In genomic region chr2:148538375-148538774, GRCh38 we compare ENCODE assay signal across 19 cellular contexts.
DNase-seq lines count a peak whose midpoint lies in the region; ATAC-seq and TF ChIP-seq lines count a peak whose summit lies in the region.
"Had no signal": no experiment of that assay in that cellular context is flagged by ENCODE, and none has a peak within 500 bp of the region (broad histone marks: within the 10 kb centered on the region; RNA-seq: fewer than 3 reads in every experiment).

No MANE protein-coding gene starts in this region.

- CTCF ChIA-PET in SK-N-SH (lab: Yijun Ruan, JAX): interaction anchor here (1.2 to 2.4 kb wide), 3 partner anchors 10 to 29 kb away, joined by 3 to 12 read pairs (median 4); no protein-coding TSS in a partner anchor
- CTCF ChIA-PET in activated naive CD4-positive, alpha-beta T cell treated with anti-CD3 and anti-CD28 coated beads, Interleukin-2, amount 10 ng/mL, durations not matched to agents 7 days and 5 days (lab: Charles Lee): interaction anchor here (0.6 to 2.9 kb wide), 7 partner anchors 13 to 108 kb away, joined by 3 to 9 read pairs (median 4); no protein-coding TSS in a partner anchor

- no peak overlapping the region for H3K9ac ChIP-seq in SK-N-SH

- H3F3A ChIP-seq in SK-N-SH (replicated peaks; ENCODE audit: insufficient read depth): no peaks in the 10 kb centered on the region

- POLR2A ChIA-PET in SK-N-SH (lab: Yijun Ruan, JAX): no interaction called here
- POLR2A ChIA-PET in naive thymus-derived CD8-positive, alpha-beta T cell (lab: Charles Lee): interaction anchor here (0.5 to 6.9 kb wide), 6 partner anchors 8 to 55 kb away, joined by 3 to 62 read pairs (median 8); no protein-coding TSS in a partner anchor

- WGBS in SK-N-SH (ENCODE audit: low lambda C conversion rate): 42% methylated on average over 1 of the region's 1 CpG

- peaks cover 4% of the 10 kb centered on the region for H3K27me3 Mint-ChIP-seq in activated naive CD4-positive, alpha-beta T cell treated with anti-CD3 and anti-CD28 coated beads, Interleukin-2, amount 10 ng/mL, durations not matched to agents 7 days and 5 days
- H3K27me3 Mint-ChIP-seq in naive thymus-derived CD8-positive, alpha-beta T cell: no peaks in the 10 kb centered on the region
- H3K27me3 Mint-ChIP-seq: CD8-positive, alpha-beta memory T cell had no signal

- TF ChIP-seq RAD21 in SK-N-SH (IDR thresholded peaks at IDR 0.05; ENCODE audit: low read length): peak; percentile 23

- no peak overlapping the region for H3K4me3 Mint-ChIP-seq in activated naive CD4-positive, alpha-beta T cell treated with anti-CD3 and anti-CD28 coated beads, Interleukin-2, amount 10 ng/mL, durations not matched to agents 7 days and 5 days
- H3K4me3 Mint-ChIP-seq in naive thymus-derived CD8-positive, alpha-beta T cell: peak overlapping the region in 3 of 10 donors; percentile 14 to 33 (median 15)

- H3K27ac ChIP-seq in SK-N-SH (ENCODE audit: low read depth in 2 of 2, low read length in 1 of 2): no peak overlapping the region

- DNase-seq in SK-N-SH (peak; percentile 28), UCSD-AML1 (lab: John Stamatoyannopoulos, UW; ENCODE audit: unreplicated experiment) (peak; percentile 22), sciatic nerve (ENCODE audit: low spot score) (no peak), SW 1271 (lab: John Stamatoyannopoulos, UW) (no peak)
- DNase-seq in activated naive CD4-positive, alpha-beta T cell treated with anti-CD3 and anti-CD28 coated beads, Interleukin-2, amount 10 ng/mL, durations not matched to agents 7 days and 5 days: no peak
- no peak for DNase-seq in activated naive CD4-positive, alpha-beta T cell treated with Interleukin-2 at 50 U/mL for 16 hours
- peak in 1 of 10 donors; percentile 16 for DNase-seq in naive thymus-derived CD8-positive, alpha-beta T cell
- DNase-seq: 8988T; BE2C; CD8-positive, alpha-beta memory T cell; DMS79 treated with DMSO at 0.1 percent for 48 hours; KBM-7; NCI-H1048; NCI-H1436 treated with DMSO at 0.1 percent for 48 hours; NCI-H2029 treated with DMSO at 0.1 percent for 48 hours; NCI-H510A; NCI-H774 had no signal

- H3K36me3 ChIP-seq in SK-N-SH (replicated peaks in 1 of 2; ENCODE audit: control insufficient read depth in 1 of 2, insufficient read depth in 2 of 2, low read length in 1 of 2): no peaks in the 10 kb centered on the region
- H3K36me3 ChIP-seq: BE2C had no signal

- peaks cover 0 to 7% of the 10 kb centered on the region in 2 experiments; a peak in 1 of 4 replicates for H3K4me1 ChIP-seq in SK-N-SH (ENCODE audit: control insufficient read depth in 1 of 2, insufficient read depth in 2 of 2, low read depth in 1 of 2, low read length in 1 of 2)
- H3K4me1 ChIP-seq: BE2C had no signal

- no peak for ATAC-seq in SK-N-SH treated with all-trans-retinoic acid at 6 μM for 48 hours
- ATAC-seq in naive thymus-derived CD8-positive, alpha-beta T cell: peak; percentile 60 to 65
- ATAC-seq in sciatic nerve: no peak
- ATAC-seq: Panc1 had no signal

- no peaks in the 10 kb centered on the region; the same call in 1 of the 2 replicates for H3K27me3 ChIP-seq in SK-N-SH (ENCODE audit: insufficient read depth)
- H3K27me3 ChIP-seq: BE2C had no signal

- H3K9me3 Mint-ChIP-seq in activated naive CD4-positive, alpha-beta T cell treated with anti-CD3 and anti-CD28 coated beads, Interleukin-2, amount 10 ng/mL, durations not matched to agents 7 days and 5 days: no peaks in the 10 kb centered on the region
- H3K9me3 Mint-ChIP-seq in naive thymus-derived CD8-positive, alpha-beta T cell: no peaks in the 10 kb centered on the region

- H3K79me2 ChIP-seq in SK-N-SH (ENCODE audit: insufficient read depth): no peaks in the 10 kb centered on the region

- H4K20me1 ChIP-seq in SK-N-SH (ENCODE audit: insufficient read depth): no peaks in the 10 kb centered on the region

- no peak overlapping the region for H3K4me3 ChIP-seq in SK-N-SH (ENCODE audit: low read depth in 2 of 2, low read length in 1 of 2)

- no peaks in the 10 kb centered on the region for H3K9me2 ChIP-seq in SK-N-SH

- H3K4me1 Mint-ChIP-seq in activated naive CD4-positive, alpha-beta T cell treated with anti-CD3 and anti-CD28 coated beads, Interleukin-2, amount 10 ng/mL, durations not matched to agents 7 days and 5 days: peaks cover 35% of the 10 kb centered on the region
- H3K4me1 Mint-ChIP-seq in naive thymus-derived CD8-positive, alpha-beta T cell: peaks cover 31 to 74% (median 55%) of the 10 kb centered on the region in 4 donors

- no peak overlapping the region for H2AFZ ChIP-seq in SK-N-SH (ENCODE audit: low read depth)

- peaks cover 5% of the 10 kb centered on the region for H3K36me3 Mint-ChIP-seq in activated naive CD4-positive, alpha-beta T cell treated with anti-CD3 and anti-CD28 coated beads, Interleukin-2, amount 10 ng/mL, durations not matched to agents 7 days and 5 days
- no peaks in the 10 kb centered on the region for H3K36me3 Mint-ChIP-seq in naive thymus-derived CD8-positive, alpha-beta T cell
- H3K36me3 Mint-ChIP-seq: CD8-positive, alpha-beta memory T cell had no signal

- no peak for TF ChIP-seq CTCF in SK-N-SH (IDR thresholded peaks at IDR 0.05)

- TF ChIP-seq EP300 in SK-N-SH (IDR thresholded peaks at IDR 0.05; ENCODE audit: borderline replicate concordance in 1 of 2, low read depth in 1 of 2, low read length in 1 of 2): no peak

- H3K9me3 ChIP-seq in SK-N-SH: no peaks in the 10 kb centered on the region
- H3K9me3 ChIP-seq: BE2C had no signal

- intact Hi-C loops in sciatic nerve (cut with DNase I): no loop called here

- no peak overlapping the region for H3K4me2 ChIP-seq in SK-N-SH

- H3K27ac Mint-ChIP-seq in activated naive CD4-positive, alpha-beta T cell treated with anti-CD3 and anti-CD28 coated beads, Interleukin-2, amount 10 ng/mL, durations not matched to agents 7 days and 5 days: peak overlapping the region; percentile 75
- peak overlapping the region; percentile 44 to 95 (median 78) for H3K27ac Mint-ChIP-seq in naive thymus-derived CD8-positive, alpha-beta T cell

TF ChIP-seq in SK-N-SH, 30 proteins besides CTCF, POLR2A, EP300 and RAD21 (continues in another document):
- no peak for TF ChIP-seq EZH2phosphoT487 (IDR thresholded peaks at IDR 0.05; ENCODE audit: borderline replicate concordance, low read depth)
- no peak for TF ChIP-seq ZBTB33 (IDR thresholded peaks at IDR 0.05; ENCODE audit: borderline replicate concordance, low read depth)
- no peak for TF ChIP-seq SIN3A (IDR thresholded peaks at IDR 0.05; ENCODE audit: borderline replicate concordance, low read depth, low read length)
- no peak for TF ChIP-seq TAF1 (IDR thresholded peaks at IDR 0.05; ENCODE audit: borderline replicate concordance, low read depth, low read length)
- TF ChIP-seq RFX5 (IDR thresholded peaks at IDR 0.05; ENCODE audit: low read length): no peak
- TF ChIP-seq GABPA (IDR thresholded peaks at IDR 0.05; ENCODE audit: low read depth): no peak
- no peak for TF ChIP-seq SMC3 (IDR thresholded peaks at IDR 0.05; ENCODE audit: low read depth, low read length)
- no peak for TF ChIP-seq NRF1 (IDR thresholded peaks at IDR 0.05; ENCODE audit: low read depth, low read length)
- TF ChIP-seq FOSL2 (IDR thresholded peaks at IDR 0.05; ENCODE audit: borderline replicate concordance, low read depth): no peak

TF ChIP-seq in SK-N-SH treated with all-trans-retinoic acid at 6 μM for 48 hours, 23 proteins besides CTCF, POLR2A, EP300 and RAD21:
- TF ChIP-seq ZNF565 (CRISPR knock-in tag; conservative IDR thresholded peaks at IDR 0.05; ENCODE audit: low read depth) (no peak), ZNF70 (CRISPR knock-in tag; IDR thresholded peaks at IDR 0.05) (no peak), PATZ1 (CRISPR knock-in tag; IDR thresholded peaks at IDR 0.05; ENCODE audit: borderline replicate concordance) (no peak), ZNF8 (CRISPR knock-in tag; IDR thresholded peaks at IDR 0.05) (no peak), ZFP30 (CRISPR knock-in tag; IDR thresholded peaks at IDR 0.05) (no peak), SNAI2 (CRISPR knock-in tag; IDR thresholded peaks at IDR 0.05) (no peak), ESRRG (CRISPR knock-in tag; IDR thresholded peaks at IDR 0.05) (no peak), RARB (CRISPR knock-in tag; IDR thresholded peaks at IDR 0.05) (no peak), POU6F1 (CRISPR knock-in tag; IDR thresholded peaks at IDR 0.05; ENCODE audit: borderline replicate concordance, low read depth) (no peak), PPARA (CRISPR knock-in tag; IDR thresholded peaks at IDR 0.05; ENCODE audit: borderline replicate concordance) (no peak)

Comparison
In these comparisons a context has a peak if more than half of its experiments do, and no peak if none do; other contexts are left out.
1. DNase-seq: peak in SK-N-SH (single experiment) and UCSD-AML1 (single experiment); none in activated naive CD4-positive, alpha-beta T cell treated with anti-CD3 and anti-CD28 coated beads, Interleukin-2, amount 10 ng/mL, durations not matched to agents 7 days and 5 days (single experiment), activated naive CD4-positive, alpha-beta T cell treated with Interleukin-2 at 50 U/mL for 16 hours (single experiment), sciatic nerve (single experiment) and SW 1271 (0 of 2).
2. ATAC-seq: peak in naive thymus-derived CD8-positive, alpha-beta T cell (2 of 2); none in SK-N-SH treated with all-trans-retinoic acid at 6 μM for 48 hours (single experiment) and sciatic nerve (single experiment).